Comparison of ENCODE assay signal across 18 cellular contexts in genomic region chr1:23643668-23644554, GRCh38. TPM values are rescaled to one million over a fixed set of nuclear protein-coding genes. Genes with fewer than 3 reads are reported as not detected.
DNase-seq lines count a peak whose midpoint lies in the region; ATAC-seq and TF ChIP-seq lines count a peak whose summit lies in the region.
"Had no signal": no experiment of that assay in that cellular context is flagged by ENCODE, and none has a peak within 500 bp of the region (broad histone marks: within the 10 kb centered on the region; RNA-seq: fewer than 3 reads in every experiment).

No MANE protein-coding gene starts in this region.

- peak overlapping the region; percentile 52 for H3K27ac ChIP-seq in BLaER1
- H3K27ac ChIP-seq in IMR-90 (ENCODE audit: insufficient read depth, low read length) = no peak overlapping the region
- peak overlapping the region; percentile 89 for H3K27ac ChIP-seq in SJCRH30
- no peak overlapping the region for H3K27ac ChIP-seq in mesenchymal stem cell (ENCODE audit: low read length, poor library complexity, severe bottlenecking)
- H3K27ac ChIP-seq: esophagus squamous epithelium, sigmoid colon had no signal

- H3K23ac ChIP-seq in IMR-90 (ENCODE audit: low read depth, low read length) (no peak overlapping the region), mesenchymal stem cell (ENCODE audit: low read length in 2 of 2) (no peak overlapping the region)

- in situ Hi-C loops in IMR-90 (cut with MboI; ENCODE audit: low sequenced_read_pairs) = loop anchor here (25.0 kb wide), 1 partner anchor 657 kb away; no protein-coding TSS in a partner anchor

- H2BK12ac ChIP-seq in mesenchymal stem cell (ENCODE audit: low read length in 2 of 2) = no peak overlapping the region

- H4K5ac ChIP-seq in IMR-90 (ENCODE audit: low read depth, low read length) = no peak overlapping the region

- dilution Hi-C loops in IMR-90 (cut with HindIII; ENCODE audit: low sequenced_read_pairs, unreplicated experiment) = no loop called here

- peaks cover 52% of the 10 kb centered on the region for H3K4me1 ChIP-seq in BLaER1
- no peaks in the 10 kb centered on the region for H3K4me1 ChIP-seq in IMR-90 (ENCODE audit: control insufficient read depth, insufficient read depth, low read length)
- H3K4me1 ChIP-seq in SJCRH30 = peaks cover 40% of the 10 kb centered on the region
- H3K4me1 ChIP-seq in mesenchymal stem cell (ENCODE audit: control insufficient read depth, insufficient read depth, low read depth, low read length) = no peaks in the 10 kb centered on the region
- H3K4me1 ChIP-seq: esophagus squamous epithelium, sigmoid colon had no signal

- H3K4me2 ChIP-seq in BLaER1 (peak overlapping the region; percentile 52), IMR-90 (ENCODE audit: low read depth, low read length) (no peak overlapping the region), mesenchymal stem cell (ENCODE audit: low read length, poor library complexity, severe bottlenecking) (no peak overlapping the region)

- H3K4me3 ChIP-seq in BLaER1 (no peak overlapping the region), IMR-90 (ENCODE audit: insufficient read depth, low read depth, low read length) (no peak overlapping the region), SJCRH30 (peak overlapping the region; percentile 1), mesenchymal stem cell (ENCODE audit: insufficient read depth in 1 of 2, low read depth in 1 of 2, low read length in 2 of 2) (no peak overlapping the region)
- H3K4me3 ChIP-seq: esophagus squamous epithelium, heart right ventricle, sigmoid colon had no signal

- DNase-seq in IMR-90 (no peak), SJCRH30 (peak; percentile 67 to 87), mesenchymal stem cell (no peak), DMS153 (lab: John Stamatoyannopoulos, UW) (no peak)
- DNase-seq: activated CD4-positive, alpha-beta T cell treated with anti-CD3 and anti-CD28 coated beads for 36 hours; activated naive CD4-positive, alpha-beta T cell treated with anti-CD3 and anti-CD28 coated beads, Interleukin-2, amount 10 ng/mL, durations not matched to agents 7 days and 5 days; effector CD4-positive, alpha-beta T cell; esophagus squamous epithelium; GF-D8; H7; heart right ventricle; NCI-H187; sigmoid colon; stimulated activated CD4-positive, alpha-beta T cell treated with anti-CD3 and anti-CD28 coated beads, Interleukin-2, amount 100 ng/mL, for 24 hours had no signal

- H4K20me1 ChIP-seq in BLaER1 = no peaks in the 10 kb centered on the region
- no peaks in the 10 kb centered on the region for H4K20me1 ChIP-seq in IMR-90 (ENCODE audit: insufficient read depth, low read length)

- no peaks in the 10 kb centered on the region for H3K36me3 ChIP-seq in BLaER1
- H3K36me3 ChIP-seq in IMR-90 (ENCODE audit: control insufficient read depth, insufficient read depth, low read length) = no peaks in the 10 kb centered on the region
- H3K36me3 ChIP-seq in SJCRH30 = no peaks in the 10 kb centered on the region
- no peaks in the 10 kb centered on the region for H3K36me3 ChIP-seq in mesenchymal stem cell (ENCODE audit: control insufficient read depth in 1 of 2, insufficient read depth in 2 of 2, low read depth in 1 of 2, low read length in 2 of 2)
- H3K36me3 ChIP-seq: esophagus squamous epithelium, heart right ventricle, sigmoid colon had no signal

- H3K4ac ChIP-seq in IMR-90 (ENCODE audit: low read depth, low read length) (no peak overlapping the region), mesenchymal stem cell (ENCODE audit: low read depth in 1 of 2, low read length in 2 of 2) (no peak overlapping the region)

- H3K9ac ChIP-seq in BLaER1 (no peak overlapping the region), IMR-90 (ENCODE audit: low read depth, low read length) (no peak overlapping the region), mesenchymal stem cell (ENCODE audit: low read length) (no peak overlapping the region)

- H2BK15ac ChIP-seq in IMR-90 (ENCODE audit: low read depth, low read length) (no peak overlapping the region), mesenchymal stem cell (ENCODE audit: low read depth, poor library complexity, severe bottlenecking) (no peak overlapping the region)

- no peak for TF ChIP-seq RAD21 in IMR-90 (IDR thresholded peaks at IDR 0.05; ENCODE audit: low read length)

- no peak overlapping the region for H2BK20ac ChIP-seq in IMR-90 (ENCODE audit: low read depth, low read length)

- H4K91ac ChIP-seq in IMR-90 (ENCODE audit: insufficient read depth, low read depth, low read length) (no peak overlapping the region), mesenchymal stem cell (ENCODE audit: low read length) (peak overlapping the region; percentile 28)

- H2AFZ ChIP-seq in IMR-90 (replicated peaks; ENCODE audit: low read length, poor library complexity) (no peak overlapping the region), mesenchymal stem cell (ENCODE audit: low read depth, low read length) (no peak overlapping the region)

- H2BK120ac ChIP-seq in IMR-90 (ENCODE audit: low read depth, low read length) = no peak overlapping the region
- no peak overlapping the region for H2BK120ac ChIP-seq in mesenchymal stem cell (ENCODE audit: low read depth, low read length)

- CTCF ChIA-PET in IMR-90 (lab: Yijun Ruan, JAX) = interaction anchor here (1.2 to 1.6 kb wide), 2 partner anchors 9 to 104 kb away, joined by 3 read pairs; no protein-coding TSS in a partner anchor

- H3K9me3 ChIP-seq in BLaER1 = no peaks in the 10 kb centered on the region
- H3K9me3 ChIP-seq in IMR-90 (ENCODE audit: control insufficient read depth, insufficient read depth, low read length) = no peaks in the 10 kb centered on the region
- no peaks in the 10 kb centered on the region for H3K9me3 ChIP-seq in SJCRH30 (replicated peaks)
- no peaks in the 10 kb centered on the region for H3K9me3 ChIP-seq in mesenchymal stem cell (ENCODE audit: control insufficient read depth, low read length)
- H3K9me3 ChIP-seq: esophagus squamous epithelium, heart right ventricle, sigmoid colon had no signal

- no peak overlapping the region for H2AK9ac ChIP-seq in IMR-90 (replicated peaks; ENCODE audit: low read depth, low read length, poor library complexity)

- no peak overlapping the region for H3K56ac ChIP-seq in IMR-90 (ENCODE audit: extremely low read depth, insufficient read depth, low read length)

- H3K79me1 ChIP-seq in IMR-90 (ENCODE audit: low read depth in 1 of 2, low read length in 2 of 2) (no peaks in the 10 kb centered on the region), mesenchymal stem cell (replicated peaks; ENCODE audit: low read length, poor library complexity, severe bottlenecking) (no peaks in the 10 kb centered on the region)

- H3K14ac ChIP-seq in IMR-90 (replicated peaks; ENCODE audit: low read depth, low read length) (no peak overlapping the region), mesenchymal stem cell (ENCODE audit: low read length in 2 of 2) (no peak overlapping the region)

- POLR2A ChIA-PET in IMR-90 (lab: Charles Lee; ENCODE audit: unreplicated experiment) = interaction anchor here (0.5 kb wide), 1 partner anchor 9 kb away, joined by 6 read pairs; no protein-coding TSS in a partner anchor

- H3K9me1 ChIP-seq in IMR-90 (ENCODE audit: insufficient read depth, low read length) = no peaks in the 10 kb centered on the region

- intact Hi-C loops in IMR-90 (cut with micrococcal nuclease) = no loop called here

- H2BK5ac ChIP-seq in IMR-90 (ENCODE audit: low read depth, low read length, poor library complexity, severe bottlenecking) = no peak overlapping the region
- H2BK5ac ChIP-seq in mesenchymal stem cell (ENCODE audit: low read depth, low read length, poor library complexity, severe bottlenecking) = no peak overlapping the region

- TF ChIP-seq POLR2A in IMR-90 (IDR thresholded peaks at IDR 0.05; ENCODE audit: low read depth, low read length) = no peak

- WGBS in IMR-90 (ENCODE audit: extremely low coverage in 2 of 2, insufficient read length in 1 of 2), 2 experiments = 10% methylated on average over 3 of the region's 7 CpGs; no CpG with 5 or more reads in 1 of the 2 experiments
- WGBS in mesenchymal stem cell = 23% methylated on average over 7 of the region's 7 CpGs

- no peak overlapping the region for H2AK5ac ChIP-seq in IMR-90 (ENCODE audit: low read depth, low read length)
- H2AK5ac ChIP-seq in mesenchymal stem cell (ENCODE audit: low read length, severe bottlenecking) = no peak overlapping the region

- no peaks in the 10 kb centered on the region for H3K27me3 ChIP-seq in BLaER1
- peaks cover 28% of the 10 kb centered on the region for H3K27me3 ChIP-seq in IMR-90 (ENCODE audit: control insufficient read depth, insufficient read depth, low read length)
- no peaks in the 10 kb centered on the region for H3K27me3 ChIP-seq in SJCRH30
- H3K27me3 ChIP-seq in mesenchymal stem cell (ENCODE audit: control insufficient read depth in 1 of 2, insufficient read depth in 1 of 2, low read length in 2 of 2) = peaks cover 3 to 49% of the 10 kb centered on the region in 2 experiments
- H3K27me3 ChIP-seq: esophagus squamous epithelium, sigmoid colon had no signal

- BruUV-seq in IMR-90 (replicated peaks; lab: Mats Ljungman, UMichigan) = no TSS peak

- no peak for TF ChIP-seq CTCF in IMR-90 (conservative IDR thresholded peaks at IDR 0.05; ENCODE audit: low read depth, low read length)

- ATAC-seq in IMR-90 (ENCODE audit: low read depth) (peak; percentile 42; the same call in 1 of the 2 replicates), HG03159 (IDR thresholded peaks at IDR 0.05; ENCODE audit: unreplicated experiment) (no peak), HG03280 (IDR thresholded peaks at IDR 0.05; ENCODE audit: unreplicated experiment) (no peak), GM21576 (IDR thresholded peaks at IDR 0.05; ENCODE audit: unreplicated experiment) (no peak)
- ATAC-seq: activated CD4-positive, alpha-beta T cell treated with anti-CD3 and anti-CD28 coated beads for 36 hours had no signal

- no peak overlapping the region for H4K8ac ChIP-seq in IMR-90 (ENCODE audit: low read depth in 2 of 2, low read length in 2 of 2)
- no peak overlapping the region for H4K8ac ChIP-seq in mesenchymal stem cell (ENCODE audit: low read length)

- H3K18ac ChIP-seq in IMR-90 (ENCODE audit: low read depth, low read length) (no peak overlapping the region), mesenchymal stem cell (ENCODE audit: low read depth in 1 of 2, low read length in 2 of 2) (no peak overlapping the region)

TF ChIP-seq in IMR-90, 13 proteins besides CTCF, POLR2A, EP300 and RAD21 (continues in another document):
- no peak for TF ChIP-seq RFX5 (IDR thresholded peaks at IDR 0.05; ENCODE audit: low read depth, low read length)

RNA-seq across cellular contexts. Expression of gene RPL11, which starts 47.7 kb away (rescaled TPM):
- 452 and 980 TPM in 2 replicates for total RNA-seq in IMR-90 (2012; rRNA removed)
- 1,692 and 1,751 TPM in 2 replicates for polyA plus RNA-seq in IMR-90 (2012; rRNA removed)
- 209 and 733 TPM in 2 replicates for polyA plus RNA-seq in IMR-90 (2012; cell fraction: cytosol; rRNA removed)
- 34.7 and 396 TPM in 2 replicates for polyA plus RNA-seq in IMR-90 (2012; cell fraction: nucleus; rRNA removed; ENCODE audit: low replicate concordance)
- total RNA-seq in SJCRH30 (2014; rRNA removed; shearing (Covaris generic)) = 3,637 and 3,779 TPM in 2 replicates
- polyA plus RNA-seq in mesenchymal stem cell (2013, experiment 1 of 2) = 2,341 TPM
- polyA plus RNA-seq in mesenchymal stem cell (2013, experiment 2 of 2) = 2,276 TPM

Comparison
In these comparisons a context has a peak if more than half of its experiments do, and no peak if none do; other contexts are left out.
1. H3K27ac ChIP-seq: peak in BLaER1 (single experiment) and SJCRH30 (single experiment); none in IMR-90 (single experiment) and mesenchymal stem cell (single experiment).
2. DNase-seq: peak in SJCRH30 (2 of 2); none in IMR-90 (single experiment), mesenchymal stem cell (single experiment) and DMS153 (single experiment).